13 cellular contexts compared by ENCODE assay signal in genomic region chr11:9717719-9718118, GRCh38. TPM values are rescaled to one million over a fixed set of nuclear protein-coding genes. Genes with fewer than 3 reads are reported as not detected.
A peak's percentile ranks its signal among the peaks of the same experiment; 100 is the strongest.
DNase-seq lines count a peak whose midpoint lies in the region; ATAC-seq and TF ChIP-seq lines count a peak whose summit lies in the region.
"Had no signal": no experiment of that assay in that cellular context is flagged by ENCODE, and none has a peak within 500 bp of the region (broad histone marks: within the 10 kb centered on the region; RNA-seq: fewer than 3 reads in every experiment).

No MANE protein-coding gene starts in this region.

- TF ChIP-seq CTCF in MCF 10A (IDR thresholded peaks at IDR 0.05; ENCODE audit: unreplicated experiment) (no peak), mammary epithelial cell (conservative IDR thresholded peaks at IDR 0.05 in 1 of 2, IDR thresholded peaks at IDR 0.05 in 1 of 2; ENCODE audit: extremely low read depth in 1 of 2, insufficient read depth in 1 of 2, low read depth in 1 of 2, low read length in 2 of 2) (no peak), nephron (IDR thresholded peaks at IDR 0.05; ENCODE audit: unreplicated experiment in 3 of 3) (no peak), type B pancreatic cell (conservative IDR thresholded peaks at IDR 0.05) (no peak)

- H3K27ac ChIP-seq in mammary epithelial cell (ENCODE audit: insufficient read depth, low read depth, low read length): no peak overlapping the region

- H3K4me1 ChIP-seq in mammary epithelial cell (ENCODE audit: insufficient read depth, low read length) (peaks cover 16% of the 10 kb centered on the region), adipocyte (ENCODE audit: control insufficient read depth, insufficient read depth, low read length) (peaks cover 20% of the 10 kb centered on the region)

- H3K79me2 ChIP-seq in mammary epithelial cell (ENCODE audit: insufficient read depth, low read length): peaks cover 34% of the 10 kb centered on the region

- WGBS in mammary epithelial cell (ENCODE audit: low coverage, missing lambda C conversion rate): 36% methylated on average over 2 of the region's 2 CpGs

- ATAC-seq in HG02981 (IDR thresholded peaks at IDR 0.05; ENCODE audit: unreplicated experiment) (no peak), HG02884 (IDR thresholded peaks at IDR 0.05; ENCODE audit: unreplicated experiment) (no peak)

- CTCF ChIA-PET in MCF 10A (lab: Yijun Ruan, JAX): interaction anchor here (0.5 to 1.4 kb wide), 2 partner anchors 24 to 104 kb away, joined by 3 to 5 read pairs; no protein-coding TSS in a partner anchor
- CTCF ChIA-PET in mammary epithelial cell (lab: Charles Lee; ENCODE audit: low non-redundant PET): no interaction called here

- in situ Hi-C loops in mammary epithelial cell (cut with MboI; ENCODE audit: low sequenced_read_pairs in 2 of 2): no loop called here

- DNase-seq in MCF 10A (ENCODE audit: unreplicated experiment): peak; percentile 50
- no peak for DNase-seq in mammary epithelial cell
- DNase-seq in adipocyte (ENCODE audit: low read depth): peak; percentile 45
- DNase-seq in type B pancreatic cell (ENCODE audit: extremely low spot score, unreplicated experiment): no peak
- no peak for DNase-seq in NCI-H146 treated with DMSO at 0.1 percent for 48 hours (lab: John Stamatoyannopoulos, UW; ENCODE audit: unreplicated experiment)
- DNase-seq: activated CD8-positive, alpha-beta memory T cell treated with anti-CD3 and anti-CD28 coated beads, Interleukin-2, amount 50 U/mL, for 48 hours; DMS79 treated with DMSO at 0.1 percent for 48 hours; hypothalamus; Kasumi-1; SHP77 had no signal

- H4K20me1 ChIP-seq in mammary epithelial cell (ENCODE audit: insufficient read depth, low read length): no peaks in the 10 kb centered on the region

- POLR2A ChIA-PET in MCF 10A (lab: Yijun Ruan, JAX): interaction anchor here (0.6 to 2.1 kb wide), 5 partner anchors 9 to 142 kb away, joined by 3 to 11 read pairs (median 5); no protein-coding TSS in a partner anchor

- H3K9me3 Mint-ChIP-seq in MCF 10A (ENCODE audit: unreplicated experiment): no peaks in the 10 kb centered on the region
- H3K9me3 Mint-ChIP-seq in nephron: no peaks in the 10 kb centered on the region
- peaks cover 4% of the 10 kb centered on the region for H3K9me3 Mint-ChIP-seq in type B pancreatic cell

- H3K27me3 ChIP-seq in mammary epithelial cell (ENCODE audit: insufficient read depth, low read length) (no peaks in the 10 kb centered on the region), adipocyte (replicated peaks; ENCODE audit: control insufficient read depth, insufficient read depth, low read length) (no peaks in the 10 kb centered on the region)

- no peak overlapping the region for H3K4me2 ChIP-seq in mammary epithelial cell (ENCODE audit: insufficient read depth, low read depth, low read length)

- H3K27ac Mint-ChIP-seq in MCF 10A (ENCODE audit: low read depth, unreplicated experiment) (no peak overlapping the region), nephron (peak overlapping the region in 2 of 3 experiments; percentile 40 to 65), type B pancreatic cell (peak overlapping the region; percentile 30)

- BruUV-seq in MCF 10A (replicated peaks; lab: Mats Ljungman, UMichigan) (no TSS peak), mammary epithelial cell (replicated peaks; lab: Mats Ljungman, UMichigan) (no TSS peak)

- intact Hi-C loops in MCF 10A (cut with micrococcal nuclease): no loop called here
- intact Hi-C loops in mammary epithelial cell (cut with micrococcal nuclease): no loop called here

- H3K4me3 Mint-ChIP-seq in MCF 10A (ENCODE audit: unreplicated experiment) (no peak overlapping the region), nephron (no peak overlapping the region), type B pancreatic cell (no peak overlapping the region)

- H2AFZ ChIP-seq in mammary epithelial cell (ENCODE audit: low read depth, low read length): no peak overlapping the region

- H3K27me3 Mint-ChIP-seq in MCF 10A (ENCODE audit: insufficient read depth, unreplicated experiment) (no peaks in the 10 kb centered on the region), nephron (ENCODE audit: low read depth) (no peaks in the 10 kb centered on the region), type B pancreatic cell (no peaks in the 10 kb centered on the region)

- H3K36me3 ChIP-seq in mammary epithelial cell (ENCODE audit: insufficient read depth, low read length) (no peaks in the 10 kb centered on the region), adipocyte (ENCODE audit: control insufficient read depth, insufficient read depth, low read length, severe bottlenecking) (peaks cover 27% of the 10 kb centered on the region)

- H3K4me3 ChIP-seq in mammary epithelial cell (replicated peaks in 1 of 3; ENCODE audit: insufficient read depth in 1 of 3, low read depth in 2 of 3, low read length in 3 of 3): no peak overlapping the region
- H3K4me3 ChIP-seq in adipocyte (ENCODE audit: low read length): no peak overlapping the region

- H3K36me3 Mint-ChIP-seq in MCF 10A (ENCODE audit: insufficient read depth, unreplicated experiment) (peaks cover 6% of the 10 kb centered on the region), nephron (ENCODE audit: low read depth) (peaks cover 25% of the 10 kb centered on the region), type B pancreatic cell (peaks cover 29% of the 10 kb centered on the region)

- H3K9ac ChIP-seq in mammary epithelial cell (ENCODE audit: insufficient read depth, low read length) (no peak overlapping the region), adipocyte (ENCODE audit: low read length) (no peak overlapping the region)

- H3K9me3 ChIP-seq in mammary epithelial cell (replicated peaks; ENCODE audit: insufficient read depth, low read length) (no peaks in the 10 kb centered on the region), adipocyte (ENCODE audit: control insufficient read depth, low read length) (no peaks in the 10 kb centered on the region)

- dilution Hi-C loops in mammary epithelial cell (cut with HindIII; ENCODE audit: low sequenced_read_pairs): no loop called here

- H3K4me1 Mint-ChIP-seq in MCF 10A (ENCODE audit: insufficient read depth, unreplicated experiment) (peaks cover 16% of the 10 kb centered on the region), nephron (peaks cover 19% of the 10 kb centered on the region), type B pancreatic cell (ENCODE audit: unreplicated experiment) (peaks cover 16% of the 10 kb centered on the region)

RNA-seq across cellular contexts. Expression of gene SWAP70, which starts 53.8 kb away (rescaled TPM):
- total RNA-seq in MCF 10A (2022) (13.0 and 24.2 TPM in 2 replicates), mammary epithelial cell (10 to 100 TPM; 40.4 to 51.2 TPM), type B pancreatic cell (ENCODE audit: low replicate concordance) (18.8 and 35.6 TPM in 2 replicates)
- 16.7 TPM for polyA plus RNA-seq in mammary epithelial cell
- 27.4 TPM for polyA minus RNA-seq in mammary epithelial cell

Comparison
In these comparisons a context has a peak if more than half of its experiments do, and no peak if none do; other contexts are left out.
1. DNase-seq: peak in MCF 10A (single experiment) and adipocyte (single experiment); none in mammary epithelial cell (single experiment), type B pancreatic cell (single experiment) and NCI-H146 treated with DMSO at 0.1 percent for 48 hours (single experiment).